In genomic region chr21:26850116-26850643, GRCh38 we compare ENCODE assay signal across 8 cellular contexts. TPM values are rescaled to one million over a fixed set of nuclear protein-coding genes. Genes with fewer than 3 reads are reported as not detected.
A peak's percentile ranks its signal among the peaks of the same experiment; 100 is the strongest.
DNase-seq lines count a peak whose midpoint lies in the region; ATAC-seq and TF ChIP-seq lines count a peak whose summit lies in the region.

No MANE protein-coding gene starts in this region.

- no peak overlapping the region for H3K4me2 ChIP-seq in H9 (ENCODE audit: insufficient read depth, insufficient read length, low read length)

- no peak overlapping the region for H3K9ac ChIP-seq in H9 (ENCODE audit: extremely low read depth, insufficient read length, low read length)

- no peak overlapping the region for H2BK12ac ChIP-seq in H9 (ENCODE audit: insufficient read length, low read depth, low read length)

- H3K27me3 Mint-ChIP-seq in H9 (ENCODE audit: low read depth): peaks cover 19% of the 10 kb centered on the region
- H3K27me3 Mint-ChIP-seq in activated naive CD8-positive, alpha-beta T cell treated with anti-CD3 and anti-CD28 coated beads, Interleukin-2, amount 50 U/mL, for 24 hours: peaks cover 45% of the 10 kb centered on the region

- no peak overlapping the region for H3K18ac ChIP-seq in H9 (ENCODE audit: insufficient read length, low read depth, low read length)

- no peak overlapping the region for H2AK5ac ChIP-seq in H9 (ENCODE audit: insufficient read length, low read length)

- no peaks in the 10 kb centered on the region for H4K20me1 ChIP-seq in H9 (ENCODE audit: control insufficient read depth, insufficient read depth, insufficient read length)

- no peak for TF ChIP-seq EP300 in sigmoid colon (IDR thresholded peaks at IDR 0.05)

- H2BK120ac ChIP-seq in H9 (ENCODE audit: low read depth, low read length, poor library complexity, severe bottlenecking): no peak overlapping the region

- TF ChIP-seq CTCF in AG10803 (conservative IDR thresholded peaks at IDR 0.05; ENCODE audit: low read length) (peak; percentile 73), H9 (conservative IDR thresholded peaks at IDR 0.05) (peak; percentile 89), sigmoid colon (IDR thresholded peaks at IDR 0.05) (peak; percentile 71 to 92 (median 83))

- H3K4ac ChIP-seq in H9 (ENCODE audit: low read depth, low read length): no peak overlapping the region

- H3K27ac ChIP-seq in H9 (ENCODE audit: insufficient read length, low read depth, low read length): no peak overlapping the region
- H3K27ac ChIP-seq in sigmoid colon: no peak overlapping the region

- H3K9me3 ChIP-seq in H9 (ENCODE audit: control insufficient read depth, low read depth, low read length) (no peaks in the 10 kb centered on the region), sigmoid colon (no peaks in the 10 kb centered on the region)

- no peak overlapping the region for H2BK5ac ChIP-seq in H9 (ENCODE audit: insufficient read length, low read length)

- H3K23ac ChIP-seq in H9 (ENCODE audit: insufficient read length, low read depth, low read length): no peak overlapping the region

- H4K5ac ChIP-seq in H9 (ENCODE audit: insufficient read length, low read depth, low read length): no peak overlapping the region

- H3K9me3 Mint-ChIP-seq in H9: no peaks in the 10 kb centered on the region; a peak in 2 of 5 replicates
- H3K9me3 Mint-ChIP-seq in activated naive CD8-positive, alpha-beta T cell treated with anti-CD3 and anti-CD28 coated beads, Interleukin-2, amount 50 U/mL, for 24 hours: no peaks in the 10 kb centered on the region

- H3K4me1 Mint-ChIP-seq in H9: peaks cover 39 to 44% of the 10 kb centered on the region in 2 experiments
- H3K4me1 Mint-ChIP-seq in activated naive CD8-positive, alpha-beta T cell treated with anti-CD3 and anti-CD28 coated beads, Interleukin-2, amount 50 U/mL, for 24 hours: peaks cover 18% of the 10 kb centered on the region

- H3K14ac ChIP-seq in H9 (ENCODE audit: insufficient read depth, low read length): no peak overlapping the region

- no peaks in the 10 kb centered on the region for H3K79me2 ChIP-seq in H9 (ENCODE audit: insufficient read depth, low read length)

- no peak overlapping the region for H4K8ac ChIP-seq in H9 (replicated peaks; ENCODE audit: insufficient read length, low read depth, low read length)

- ATAC-seq in activated naive CD8-positive, alpha-beta T cell treated with anti-CD3 and anti-CD28 coated beads, Interleukin-2, amount 50 U/mL, for 24 hours: no peak

- intact Hi-C loops in sigmoid colon (cut with DNase I): loop anchor here (1.0 to 5.0 kb wide), 2 partner anchors 712 to 851 kb away; no protein-coding TSS in a partner anchor

- H3K56ac ChIP-seq in H9 (ENCODE audit: insufficient read length, low read depth, low read length): no peak overlapping the region

- H3K36me3 ChIP-seq in sigmoid colon: no peaks in the 10 kb centered on the region

- H3K4me3 ChIP-seq in AG10803 (ENCODE audit: low read length): no peak overlapping the region
- H3K4me3 ChIP-seq in sigmoid colon: no peak overlapping the region

- H3K79me1 ChIP-seq in H9 (ENCODE audit: insufficient read depth, low read depth, low read length, poor library complexity, severe bottlenecking): no peaks in the 10 kb centered on the region

- H2AFZ ChIP-seq in H9 (ENCODE audit: low read length): no peak overlapping the region

- H3K23me2 ChIP-seq in H9 (ENCODE audit: insufficient read length, low read depth, low read length, poor library complexity, severe bottlenecking): peaks cover 10% of the 10 kb centered on the region

- no peak overlapping the region for H3T11ph ChIP-seq in H9 (ENCODE audit: low read length)

- H3K36me3 Mint-ChIP-seq in H9 (ENCODE audit: insufficient read depth in 1 of 3, low read depth in 3 of 3): no peaks in the 10 kb centered on the region; a peak in 1 of 7 replicates
- no peaks in the 10 kb centered on the region for H3K36me3 Mint-ChIP-seq in activated naive CD8-positive, alpha-beta T cell treated with anti-CD3 and anti-CD28 coated beads, Interleukin-2, amount 50 U/mL, for 24 hours (ENCODE audit: low read depth)

- DNase-seq in AG10803 (ENCODE audit: low read depth): peak; percentile 50
- no peak for DNase-seq in H9
- DNase-seq in OCI-M1 (lab: John Stamatoyannopoulos, UW): peak; percentile 78
- peak; percentile 3 to 46 for DNase-seq in erythroblast (lab: John Stamatoyannopoulos, UW)
- no peak for DNase-seq in sigmoid colon
- no peak for DNase-seq in NCI-H187 treated with DMSO at 0.1 percent for 48 hours (lab: John Stamatoyannopoulos, UW)
- no peak for DNase-seq in activated naive CD8-positive, alpha-beta T cell treated with anti-CD3 and anti-CD28 coated beads, Interleukin-2, amount 50 U/mL, for 24 hours
- no peak for DNase-seq in activated CD4-positive, alpha-beta T cell treated with anti-CD3 and anti-CD28 coated beads, Interleukin-2, amount 50 U/mL, for 4 hours

- TF ChIP-seq POLR2A in erythroblast (IDR thresholded peaks at IDR 0.05; ENCODE audit: low read length): no peak
- TF ChIP-seq POLR2A in sigmoid colon (IDR thresholded peaks at IDR 0.05): no peak

- no peak overlapping the region for H2BK15ac ChIP-seq in H9 (ENCODE audit: low read depth, low read length)

- no peak overlapping the region for H3K4me3 Mint-ChIP-seq in H9
- no peak overlapping the region for H3K4me3 Mint-ChIP-seq in activated naive CD8-positive, alpha-beta T cell treated with anti-CD3 and anti-CD28 coated beads, Interleukin-2, amount 50 U/mL, for 24 hours

- no peak overlapping the region for H4K91ac ChIP-seq in H9 (ENCODE audit: insufficient read length, low read depth, low read length)

- H2BK20ac ChIP-seq in H9 (ENCODE audit: low read depth, low read length, poor library complexity, severe bottlenecking): no peak overlapping the region

- no CpG with 5 or more reads among the region's 5 CpGs for WGBS in H9 (ENCODE audit: extremely low coverage, insufficient read length, low lambda C conversion rate)
- 15 to 21% methylated on average over 5 of the region's 5 CpGs for WGBS in sigmoid colon, 2 donors

- H3K4me1 ChIP-seq in H9 (ENCODE audit: insufficient read depth, low read length): peaks cover 9% of the 10 kb centered on the region; the same call in 1 of the 2 replicates
- H3K4me1 ChIP-seq in sigmoid colon: peaks cover 0 to 10% (median 3%) of the 10 kb centered on the region in 4 donors

- no peak overlapping the region for H3K27ac Mint-ChIP-seq in H9
- no peak overlapping the region for H3K27ac Mint-ChIP-seq in activated naive CD8-positive, alpha-beta T cell treated with anti-CD3 and anti-CD28 coated beads, Interleukin-2, amount 50 U/mL, for 24 hours

- no peaks in the 10 kb centered on the region; the same call in 1 of the 2 replicates for H3K27me3 ChIP-seq in H9 (ENCODE audit: insufficient read depth, low read length)
- H3K27me3 ChIP-seq in sigmoid colon: no peaks in the 10 kb centered on the region

RNA-seq across cellular contexts. Expression of gene ADAMTS1, which starts 5.0 kb away (rescaled TPM):
- total RNA-seq in H9 (2021) (17.8 and 17.9 TPM in 2 replicates), sigmoid colon (100 to 1,000 TPM in 3 of 4 donors, 10 to 100 TPM in 1; 68.1 to 116 (median 105) TPM)
- polyA plus RNA-seq in sigmoid colon: 10 to 100 TPM in 2 of 3 donors, 1 to 10 TPM in 1; 4.6 to 29.6 (median 13.2) TPM

Comparison
In these comparisons a context has a peak if more than half of its experiments do, and no peak if none do; other contexts are left out.
1. DNase-seq: peak in AG10803 (single experiment), OCI-M1 (single experiment) and erythroblast (2 of 2); none in H9 (single experiment), sigmoid colon (single experiment), NCI-H187 treated with DMSO at 0.1 percent for 48 hours (single experiment), activated naive CD8-positive, alpha-beta T cell treated with anti-CD3 and anti-CD28 coated beads, Interleukin-2, amount 50 U/mL, for 24 hours (single experiment) and activated CD4-positive, alpha-beta T cell treated with anti-CD3 and anti-CD28 coated beads, Interleukin-2, amount 50 U/mL, for 4 hours (0 of 2).
2. Peak in every context shown above with its lines, with median percentiles within 50 percentile points of each other: CTCF ChIP-seq.